16 cellular contexts compared by ENCODE assay signal in genomic region chr1:241749041-241749798, GRCh38.
DNase-seq lines count a peak whose midpoint lies in the region; ATAC-seq and TF ChIP-seq lines count a peak whose summit lies in the region.
"Had no signal": no experiment of that assay in that cellular context is flagged by ENCODE, and none has a peak within 500 bp of the region (broad histone marks: within the 10 kb centered on the region; RNA-seq: fewer than 3 reads in every experiment).

No MANE protein-coding gene starts in this region.

- intact Hi-C loops in mucosa of descending colon (cut with DNase I, micrococcal nuclease): no loop called here

- TF ChIP-seq CTCF in coronary artery (IDR thresholded peaks at IDR 0.05) (no peak), nephron (IDR thresholded peaks at IDR 0.05; ENCODE audit: unreplicated experiment in 3 of 3) (no peak), mucosa of descending colon (IDR thresholded peaks at IDR 0.05) (no peak)

- H3K27me3 ChIP-seq in ACC112 (ENCODE audit: insufficient read depth, low read length) (no peaks in the 10 kb centered on the region), MG63 (no peaks in the 10 kb centered on the region)

- H3K36me3 ChIP-seq in ACC112 (ENCODE audit: insufficient read depth, low read length) (no peaks in the 10 kb centered on the region), MG63 (no peaks in the 10 kb centered on the region), mucosa of descending colon (ENCODE audit: low read depth) (no peaks in the 10 kb centered on the region)

- H3K27me3 Mint-ChIP-seq in nephron (ENCODE audit: low read depth): peaks cover 27% of the 10 kb centered on the region

- peak overlapping the region in 2 of 3 experiments; percentile 12 to 37 for H3K27ac Mint-ChIP-seq in nephron
- H3K27ac Mint-ChIP-seq: endodermal cell, T-helper 17 cell had no signal

- H3K4me1 ChIP-seq in ACC112 (ENCODE audit: control insufficient read depth, insufficient read depth, low read length, unreplicated experiment): peaks cover 5% of the 10 kb centered on the region
- H3K4me1 ChIP-seq in mucosa of descending colon (ENCODE audit: low read depth): no peaks in the 10 kb centered on the region

- peak overlapping the region; percentile 100 for H2AFZ ChIP-seq in ACC112 (ENCODE audit: low read length, unreplicated experiment)

- peak; percentile 18 for DNase-seq in MG63
- no peak for DNase-seq in coronary artery (ENCODE audit: low spot score)
- DNase-seq in occipital lobe (lab: John Stamatoyannopoulos, UW): no peak
- DNase-seq in mucosa of descending colon: no peak
- no peak for DNase-seq in hepatic stellate cell (ENCODE audit: low spot score)
- no peak for DNase-seq in activated CD4-positive, alpha-beta T cell treated with anti-CD3 and anti-CD28 coated beads, Interleukin-2, amount 50 U/mL, for 4 hours
- DNase-seq: activated naive CD4-positive, alpha-beta T cell treated with anti-CD3 and anti-CD28 coated beads, Interleukin-2, amount 50 U/mL, for 16 hours; AML-193; endodermal cell; GDM1; naive thymus-derived CD8-positive, alpha-beta T cell; NCI-H187; stimulated activated naive CD4-positive, alpha-beta T cell; T-helper 17 cell had no signal

- ATAC-seq in mucosa of descending colon: no peak
- ATAC-seq: naive thymus-derived CD8-positive, alpha-beta T cell; T-helper 17 cell had no signal

- H3K36me3 Mint-ChIP-seq in nephron (ENCODE audit: low read depth): no peaks in the 10 kb centered on the region
- H3K36me3 Mint-ChIP-seq: naive thymus-derived CD8-positive, alpha-beta T cell had no signal

- H3K4me3 ChIP-seq in ACC112 (ENCODE audit: low read depth, low read length) (peak overlapping the region; percentile 86), MG63 (peak overlapping the region; percentile 41), coronary artery (peak overlapping the region; percentile 61), mucosa of descending colon (no peak overlapping the region)

- H3K27ac ChIP-seq in ACC112 (ENCODE audit: low read depth, low read length) (peak overlapping the region; percentile 25; the same call in 1 of the 2 replicates), coronary artery (peak overlapping the region; percentile 56 to 63)

- peaks cover 15% of the 10 kb centered on the region for H3K4me1 Mint-ChIP-seq in nephron
- H3K4me1 Mint-ChIP-seq: endodermal cell; naive thymus-derived CD8-positive, alpha-beta T cell; T-helper 17 cell had no signal

- no peaks in the 10 kb centered on the region for H3K79me2 ChIP-seq in ACC112 (ENCODE audit: control insufficient read depth, insufficient read depth, low read length, unreplicated experiment)

- H3K9me3 ChIP-seq in MG63 (no peaks in the 10 kb centered on the region; the same call in 1 of the 2 replicates), mucosa of descending colon (no peaks in the 10 kb centered on the region)

- H3K4me3 Mint-ChIP-seq in nephron: peak overlapping the region in 2 of 3 experiments; percentile 51 to 57
- H3K4me3 Mint-ChIP-seq: endodermal cell; naive thymus-derived CD8-positive, alpha-beta T cell; T-helper 17 cell had no signal

- H3K9me3 Mint-ChIP-seq in nephron: no peaks in the 10 kb centered on the region
- H3K9me3 Mint-ChIP-seq: endodermal cell; naive thymus-derived CD8-positive, alpha-beta T cell had no signal
